19 cellular contexts compared by ENCODE assay signal in the genomic region with DNA sequence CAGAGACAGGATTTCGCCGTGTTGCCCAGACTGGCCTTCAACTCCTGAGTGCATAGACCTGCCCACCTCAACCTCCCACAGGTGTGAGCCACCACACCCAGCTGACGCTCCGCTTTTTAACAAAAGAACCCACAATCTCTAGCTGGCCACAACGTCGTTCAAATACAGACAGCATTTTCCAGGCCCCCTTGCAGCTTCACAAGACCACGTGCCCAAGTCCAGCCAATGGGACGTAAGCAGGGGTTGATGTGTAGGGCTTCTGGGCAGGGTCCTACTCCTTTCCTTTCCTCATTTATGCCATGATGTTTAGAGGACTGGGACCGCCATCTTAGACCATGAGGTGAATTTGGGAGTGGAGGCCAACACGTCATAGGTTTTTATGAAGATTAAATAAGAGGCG.
A peak's percentile ranks its signal among the peaks of the same experiment; 100 is the strongest.
DNase-seq lines count a peak whose midpoint lies in the region; ATAC-seq, FAIRE-seq and TF ChIP-seq lines count a peak whose summit lies in the region.
"Had no signal": no experiment of that assay in that cellular context is flagged by ENCODE, and none has a peak within 500 bp of the region (broad histone marks: within the 10 kb centered on the region; RNA-seq: fewer than 3 reads in every experiment).

No MANE protein-coding gene starts in this region.

- peaks cover 29% of the 10 kb centered on the region for H3K27me3 Mint-ChIP-seq in nephron progenitor cell (ENCODE audit: low read depth, poor library complexity)
- no peaks in the 10 kb centered on the region for H3K27me3 Mint-ChIP-seq in osteocyte (ENCODE audit: unreplicated experiment)
- peaks cover 2% of the 10 kb centered on the region for H3K27me3 Mint-ChIP-seq in activated T-cell treated with anti-CD3 and anti-CD28 coated beads, Interleukin-2, amount 50 U/mL, for 4 hours (ENCODE audit: low read depth)

- no peak for TF ChIP-seq POLR2A in K562 (conservative IDR thresholded peaks at IDR 0.05)
- no peak for TF ChIP-seq POLR2A in stomach (IDR thresholded peaks at IDR 0.05)

- H3K4me3 Mint-ChIP-seq in nephron progenitor cell (no peak overlapping the region), osteocyte (ENCODE audit: unreplicated experiment) (no peak overlapping the region)
- H3K4me3 Mint-ChIP-seq in activated T-cell treated with anti-CD3 and anti-CD28 coated beads, Interleukin-2, amount 50 U/mL, for 4 hours: no peak overlapping the region
- H3K4me3 Mint-ChIP-seq: CD4-positive, alpha-beta memory T cell had no signal

- peaks cover 16% of the 10 kb centered on the region for H3K4me1 ChIP-seq in RWPE2 (ENCODE audit: insufficient read depth, poor library complexity, severe bottlenecking)
- no peaks in the 10 kb centered on the region for H3K4me1 ChIP-seq in K562 (replicated peaks in 1 of 2; ENCODE audit: control insufficient read depth in 2 of 2, insufficient read depth in 2 of 2, low read length in 2 of 2)
- no peaks in the 10 kb centered on the region for H3K4me1 ChIP-seq in stomach

- intact Hi-C loops in K562 (cut with micrococcal nuclease) (no loop called here), stomach (cut with DNase I; ENCODE audit: low total_unique reads) (no loop called here)

- H3K79me2 ChIP-seq in K562 (ENCODE audit: control insufficient read depth, insufficient read depth, low read length): no peaks in the 10 kb centered on the region

- no peaks in the 10 kb centered on the region for H3K27me3 ChIP-seq in RWPE2 (ENCODE audit: insufficient read depth, poor library complexity, severe bottlenecking)
- peaks cover 0 to 28% of the 10 kb centered on the region in 2 experiments; a peak in 3 of 5 replicates for H3K27me3 ChIP-seq in K562 (ENCODE audit: control insufficient read depth in 2 of 2, insufficient read depth in 2 of 2, low read length in 2 of 2)
- H3K27me3 ChIP-seq in stomach: peaks cover 0 to 23% (median 0%) of the 10 kb centered on the region in 3 donors

- H3K4me3 ChIP-seq in RWPE2 (ENCODE audit: severe bottlenecking) (no peak overlapping the region), K562 (no peak overlapping the region), stomach (no peak overlapping the region)

- ATAC-seq in RWPE2 (ENCODE audit: low read depth) (no peak), K562 (no peak)
- no peak for ATAC-seq in activated T-cell treated with anti-CD3 and anti-CD28 coated beads, Interleukin-2, amount 50 U/mL, for 4 hours
- ATAC-seq: HCT116 had no signal

- H3K9ac ChIP-seq in K562 (ENCODE audit: insufficient read depth in 1 of 2, low read depth in 2 of 2, low read length in 2 of 2): no peak overlapping the region

- CTCF ChIA-PET in K562 (lab: Yijun Ruan, JAX; ENCODE audit: low intra/inter-chr PET ratio): no interaction called here

- WGBS in K562 (ENCODE audit: insufficient coverage, low coverage, missing lambda C conversion rate): 3% methylated on average over 11 of the region's 11 CpGs
- 81 to 86% (median 85%) methylated on average over 11 of the region's 11 CpGs for WGBS in stomach, 5 donors

- H3K4me1 Mint-ChIP-seq in nephron progenitor cell (peaks cover 35% of the 10 kb centered on the region), osteocyte (ENCODE audit: unreplicated experiment) (peaks cover 75% of the 10 kb centered on the region)
- no peaks in the 10 kb centered on the region for H3K4me1 Mint-ChIP-seq in activated T-cell treated with anti-CD3 and anti-CD28 coated beads, Interleukin-2, amount 50 U/mL, for 4 hours (ENCODE audit: low read depth)
- H3K4me1 Mint-ChIP-seq: CD4-positive, alpha-beta memory T cell had no signal

- no peak overlapping the region for H2AFZ ChIP-seq in K562 (ENCODE audit: low read depth, low read length)

- H3K27ac Mint-ChIP-seq in nephron progenitor cell (peak overlapping the region; percentile 66), osteocyte (ENCODE audit: unreplicated experiment) (peak overlapping the region; percentile 50)
- H3K27ac Mint-ChIP-seq: CD4-positive, alpha-beta memory T cell had no signal

- H3K9me3 Mint-ChIP-seq in nephron progenitor cell: no peaks in the 10 kb centered on the region
- no peaks in the 10 kb centered on the region for H3K9me3 Mint-ChIP-seq in osteocyte (ENCODE audit: unreplicated experiment)
- H3K9me3 Mint-ChIP-seq in activated T-cell treated with anti-CD3 and anti-CD28 coated beads, Interleukin-2, amount 50 U/mL, for 4 hours: no peaks in the 10 kb centered on the region

- POLR2A ChIA-PET in K562 (lab: Yijun Ruan, JAX): interaction anchor here (0.7 to 1.1 kb wide), 2 partner anchors 11 to 36 kb away, joined by 3 to 4 read pairs; no protein-coding TSS in a partner anchor

- H3K36me3 ChIP-seq in RWPE2 (ENCODE audit: low read depth) (no peaks in the 10 kb centered on the region), K562 (ENCODE audit: control insufficient read depth, insufficient read depth, low read length) (no peaks in the 10 kb centered on the region), stomach (no peaks in the 10 kb centered on the region)

- no peaks in the 10 kb centered on the region for H4K20me1 ChIP-seq in K562 (replicated peaks; ENCODE audit: control insufficient read depth, insufficient read depth, low read length)

- no peaks in the 10 kb centered on the region for H3K9me3 ChIP-seq in RWPE2 (ENCODE audit: severe bottlenecking)
- H3K9me3 ChIP-seq in K562 (replicated peaks; ENCODE audit: control insufficient read depth, insufficient read depth, low read depth, low read length): no peaks in the 10 kb centered on the region
- H3K9me3 ChIP-seq in stomach: no peaks in the 10 kb centered on the region

- no peak for FAIRE-seq in K562 (lab: Jason Lieb, UNC)
- FAIRE-seq: G401.6, GM19239 had no signal

- DNase-seq in RWPE2 (ENCODE audit: low spot score) (peak; percentile 69), K562 (ENCODE audit: extremely low read depth in 1 of 4, low spot score in 3 of 4) (no peak), nephron progenitor cell (no peak), osteocyte (ENCODE audit: extremely low spot score, unreplicated experiment) (no peak), stomach (no peak), kidney tubule cell (ENCODE audit: low spot score) (no peak), DMS79 (lab: John Stamatoyannopoulos, UW) (no peak)
- no peak for DNase-seq in activated T-cell treated with anti-CD3 and anti-CD28 coated beads, Interleukin-2, amount 50 U/mL, for 4 hours
- DNase-seq: C1 segment of cervical spinal cord; Calu3; CD4-positive, alpha-beta memory T cell; COR-L47; DMS53; DND-41; GOT3; H7 had no signal

- TF ChIP-seq CTCF in RWPE2 (IDR thresholded peaks at IDR 0.05; ENCODE audit: poor library complexity, severe bottlenecking): no peak
- TF ChIP-seq CTCF in K562 (IDR thresholded peaks at IDR 0.05 in 2 of 3, conservative IDR thresholded peaks at IDR 0.05 in 1 of 3; ENCODE audit: insufficient read depth in 2 of 3, low read depth in 1 of 3, low read length in 3 of 3): no peak
- no peak for TF ChIP-seq CTCF in nephron progenitor cell (IDR thresholded peaks at IDR 0.05)
- TF ChIP-seq CTCF in osteocyte (IDR thresholded peaks at IDR 0.05): no peak
- no peak for TF ChIP-seq CTCF in stomach (IDR thresholded peaks at IDR 0.05)

- no peaks in the 10 kb centered on the region for H3K9me1 ChIP-seq in K562 (ENCODE audit: control insufficient read depth, insufficient read depth, low read length)

- in situ Hi-C loops in K562 (cut with MboI): no loop called here

- no peak overlapping the region for H3K4me2 ChIP-seq in K562 (ENCODE audit: insufficient read depth, low read length)

- TF ChIP-seq RAD21 in K562 (CRISPR knock-in tag; conservative IDR thresholded peaks at IDR 0.05 in 1 of 2, IDR thresholded peaks at IDR 0.05 in 1 of 2): no peak

- no TSS peak for BruUV-seq in K562 (replicated peaks; lab: Mats Ljungman, UMichigan)

- no peak for TF ChIP-seq EP300 in K562 (IDR thresholded peaks at IDR 0.05; ENCODE audit: low read length)
- no peak for TF ChIP-seq EP300 in stomach (IDR thresholded peaks at IDR 0.05)

- H3K36me3 Mint-ChIP-seq in nephron progenitor cell (ENCODE audit: low read depth): no peaks in the 10 kb centered on the region
- no peaks in the 10 kb centered on the region for H3K36me3 Mint-ChIP-seq in osteocyte (ENCODE audit: unreplicated experiment)
- no peaks in the 10 kb centered on the region for H3K36me3 Mint-ChIP-seq in activated T-cell treated with anti-CD3 and anti-CD28 coated beads, Interleukin-2, amount 50 U/mL, for 4 hours (ENCODE audit: insufficient read depth)
- H3K36me3 Mint-ChIP-seq: CD4-positive, alpha-beta memory T cell had no signal

- no peak overlapping the region for H3K27ac ChIP-seq in RWPE2 (ENCODE audit: poor library complexity, severe bottlenecking)
- no peak overlapping the region for H3K27ac ChIP-seq in K562 (ENCODE audit: extremely low read depth, low read depth, low read length)
- H3K27ac ChIP-seq in stomach: no peak overlapping the region

TF ChIP-seq in K562, 482 proteins besides CTCF, POLR2A, EP300 and RAD21 (continues in another document):
- TF ChIP-seq, protein P1, sequence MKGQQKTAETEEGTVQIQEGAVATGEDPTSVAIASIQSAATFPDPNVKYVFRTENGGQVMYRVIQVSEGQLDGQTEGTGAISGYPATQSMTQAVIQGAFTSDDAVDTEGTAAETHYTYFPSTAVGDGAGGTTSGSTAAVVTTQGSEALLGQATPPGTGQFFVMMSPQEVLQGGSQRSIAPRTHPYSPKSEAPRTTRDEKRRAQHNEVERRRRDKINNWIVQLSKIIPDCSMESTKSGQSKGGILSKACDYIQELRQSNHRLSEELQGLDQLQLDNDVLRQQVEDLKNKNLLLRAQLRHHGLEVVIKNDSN (CRISPR knock-in tag; IDR thresholded peaks at IDR 0.05): peak; percentile 78
- TF ChIP-seq CSDE1 (IDR thresholded peaks at IDR 0.05) (no peak), FUS (optimal IDR thresholded peaks at IDR 0.05; ENCODE audit: low read depth, low read length) (no peak)
- TF ChIP-seq, protein P2, sequence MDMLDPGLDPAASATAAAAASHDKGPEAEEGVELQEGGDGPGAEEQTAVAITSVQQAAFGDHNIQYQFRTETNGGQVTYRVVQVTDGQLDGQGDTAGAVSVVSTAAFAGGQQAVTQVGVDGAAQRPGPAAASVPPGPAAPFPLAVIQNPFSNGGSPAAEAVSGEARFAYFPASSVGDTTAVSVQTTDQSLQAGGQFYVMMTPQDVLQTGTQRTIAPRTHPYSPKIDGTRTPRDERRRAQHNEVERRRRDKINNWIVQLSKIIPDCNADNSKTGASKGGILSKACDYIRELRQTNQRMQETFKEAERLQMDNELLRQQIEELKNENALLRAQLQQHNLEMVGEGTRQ (CRISPR knock-in tag; IDR thresholded peaks at IDR 0.05): peak; percentile 67
- TF ChIP-seq, protein P3, sequence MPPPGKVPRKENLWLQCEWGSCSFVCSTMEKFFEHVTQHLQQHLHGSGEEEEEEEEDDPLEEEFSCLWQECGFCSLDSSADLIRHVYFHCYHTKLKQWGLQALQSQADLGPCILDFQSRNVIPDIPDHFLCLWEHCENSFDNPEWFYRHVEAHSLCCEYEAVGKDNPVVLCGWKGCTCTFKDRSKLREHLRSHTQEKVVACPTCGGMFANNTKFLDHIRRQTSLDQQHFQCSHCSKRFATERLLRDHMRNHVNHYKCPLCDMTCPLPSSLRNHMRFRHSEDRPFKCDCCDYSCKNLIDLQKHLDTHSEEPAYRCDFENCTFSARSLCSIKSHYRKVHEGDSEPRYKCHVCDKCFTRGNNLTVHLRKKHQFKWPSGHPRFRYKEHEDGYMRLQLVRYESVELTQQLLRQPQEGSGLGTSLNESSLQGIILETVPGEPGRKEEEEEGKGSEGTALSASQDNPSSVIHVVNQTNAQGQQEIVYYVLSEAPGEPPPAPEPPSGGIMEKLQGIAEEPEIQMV (tag; conservative IDR thresholded peaks at IDR 0.05; ENCODE audit: low read depth): no peak
